Comparison of ENCODE assay signal across 1 cellular context in genomic region chr11:119106564-119107537, GRCh38.
A peak's percentile ranks its signal among the peaks of the same experiment; 100 is the strongest.
TF ChIP-seq lines count a peak whose summit lies in the region.

TSS of gene C2CD2L (plus strand) at chr11:119107344. CDS start at chr11:119107742, 398 bp downstream.

TF ChIP-seq in HepG2, 621 proteins besides CTCF, POLR2A, EP300 and RAD21 (continued from another document and continues in another):
- TF ChIP-seq BCL3 (CRISPR knock-in tag; IDR thresholded peaks at IDR 0.05) (no peak), ELF1 (CRISPR knock-in tag; IDR thresholded peaks at IDR 0.05) (no peak), ZNF44 (CRISPR knock-in tag; IDR thresholded peaks at IDR 0.05) (no peak), CEBPG (CRISPR knock-in tag; IDR thresholded peaks at IDR 0.05) (no peak), HDAC6 (IDR thresholded peaks at IDR 0.05; ENCODE audit: low read depth, low read length) (no peak), ZBTB44 (CRISPR knock-in tag; IDR thresholded peaks at IDR 0.05) (no peak), ATF7 (IDR thresholded peaks at IDR 0.05) (no peak), ATF7 (CRISPR knock-in tag; IDR thresholded peaks at IDR 0.05) (no peak), ZFX (CRISPR knock-in tag; IDR thresholded peaks at IDR 0.05; ENCODE audit: low read depth) (peak; percentile 38; the same call in 1 of the 2 replicates), HMG20B (CRISPR knock-in tag; conservative IDR thresholded peaks at IDR 0.05) (no peak), HOXA9 (CRISPR knock-in tag; IDR thresholded peaks at IDR 0.05; ENCODE audit: borderline replicate concordance) (no peak), SP2 (CRISPR knock-in tag; IDR thresholded peaks at IDR 0.05) (no peak; the same call in 1 of the 2 replicates), ZNF224 (CRISPR knock-in tag; IDR thresholded peaks at IDR 0.05) (no peak), FOXJ3 (CRISPR knock-in tag; IDR thresholded peaks at IDR 0.05; ENCODE audit: borderline replicate concordance) (0 out of 2 replicates have a peak, but pooled peaks have one; percentile 37), ZFAT (CRISPR knock-in tag; conservative IDR thresholded peaks at IDR 0.05) (no peak), ZNF839 (CRISPR knock-in tag; IDR thresholded peaks at IDR 0.05; ENCODE audit: borderline replicate concordance) (no peak), XRCC5 (optimal IDR thresholded peaks at IDR 0.05; ENCODE audit: low read length) (no peak), ZEB1 (IDR thresholded peaks at IDR 0.05; ENCODE audit: insufficient replicate concordance, low read depth) (no peak), DZIP1 (CRISPR knock-in tag; IDR thresholded peaks at IDR 0.05) (no peak), PRDM4 (CRISPR knock-in tag; IDR thresholded peaks at IDR 0.05; ENCODE audit: borderline replicate concordance) (no peak), DBP (CRISPR knock-in tag; IDR thresholded peaks at IDR 0.05; ENCODE audit: not compliant biosample characterization) (no peak), SKIL (CRISPR knock-in tag; IDR thresholded peaks at IDR 0.05; ENCODE audit: borderline replicate concordance) (no peak), SALL2 (CRISPR knock-in tag; IDR thresholded peaks at IDR 0.05) (no peak; the same call in 1 of the 2 replicates), ZBTB20 (CRISPR knock-in tag; IDR thresholded peaks at IDR 0.05; ENCODE audit: borderline replicate concordance, low read depth) (no peak), ZNF343 (CRISPR knock-in tag; IDR thresholded peaks at IDR 0.05) (no peak), GMEB2 (CRISPR knock-in tag; IDR thresholded peaks at IDR 0.05; ENCODE audit: low read depth) (no peak), ISX (CRISPR knock-in tag; conservative IDR thresholded peaks at IDR 0.05) (no peak), ZNF816 (CRISPR knock-in tag; IDR thresholded peaks at IDR 0.05; ENCODE audit: borderline replicate concordance) (no peak), ZNF451 (CRISPR knock-in tag; IDR thresholded peaks at IDR 0.05) (no peak), TBL1XR1 (IDR thresholded peaks at IDR 0.05; ENCODE audit: borderline replicate concordance, low read length, partially characterized antibody) (no peak), ZMYM4 (CRISPR knock-in tag; IDR thresholded peaks at IDR 0.05) (no peak; the same call in 1 of the 2 replicates), JUND (CRISPR knock-in tag; IDR thresholded peaks at IDR 0.05) (no peak), ZMYM3 (CRISPR knock-in tag; IDR thresholded peaks at IDR 0.05) (no peak), ZNF329 (CRISPR knock-in tag; IDR thresholded peaks at IDR 0.05; ENCODE audit: low read depth) (no peak), ZNF24 (IDR thresholded peaks at IDR 0.05) (no peak), RORA (CRISPR knock-in tag; IDR thresholded peaks at IDR 0.05) (no peak), RXRA (CRISPR knock-in tag; IDR thresholded peaks at IDR 0.05) (0 out of 2 replicates have a peak, but pooled peaks have one; percentile 24), GPBP1L1 (CRISPR knock-in tag; IDR thresholded peaks at IDR 0.05) (no peak), ZNF883 (CRISPR knock-in tag; IDR thresholded peaks at IDR 0.05; ENCODE audit: not compliant biosample characterization) (no peak), ZGPAT (CRISPR knock-in tag; IDR thresholded peaks at IDR 0.05) (0 out of 2 replicates have a peak, but pooled peaks have one; percentile 47), AHDC1 (CRISPR knock-in tag; IDR thresholded peaks at IDR 0.05; ENCODE audit: borderline replicate concordance) (peak; percentile 41; the same call in 1 of the 2 replicates)
